In genomic region chr14:48193893-48194292, GRCh38 we compare ENCODE assay signal across 19 cellular contexts.
DNase-seq lines count a peak whose midpoint lies in the region; ATAC-seq and TF ChIP-seq lines count a peak whose summit lies in the region.
"Had no signal": no experiment of that assay in that cellular context is flagged by ENCODE, and none has a peak within 500 bp of the region (broad histone marks: within the 10 kb centered on the region; RNA-seq: fewer than 3 reads in every experiment).

No MANE protein-coding gene starts in this region.

- no peak for TF ChIP-seq POLR2A in testis (IDR thresholded peaks at IDR 0.05)

- H3K27ac ChIP-seq in testis, result no peak overlapping the region
- H3K27ac ChIP-seq: GM23248, HL-60 had no signal

- DNase-seq in AG20443 (ENCODE audit: low spot score) (peak; percentile 1), DMS53 treated with DMSO at 0.1 percent for 48 hours (lab: John Stamatoyannopoulos, UW; ENCODE audit: unreplicated experiment) (peak; percentile 61), NCI-H2029 (lab: John Stamatoyannopoulos, UW) (peak; percentile 24), testis (peak; percentile 76), KG1 (lab: John Stamatoyannopoulos, UW) (no peak)
- DNase-seq: BE2C; C1 segment of cervical spinal cord; CD4-positive, CD25-positive, alpha-beta regulatory T cell; CD8-positive, alpha-beta memory T cell; COR-L47; DMS153; GDM1; GM23248; HCEC 1CT; IMR-90; KBM-7 had no signal

- ATAC-seq in GM21528 (IDR thresholded peaks at IDR 0.05; ENCODE audit: low FRiP score, unreplicated experiment) (no peak), GM18861 (IDR thresholded peaks at IDR 0.05; ENCODE audit: unreplicated experiment) (no peak)

- H3K4me1 ChIP-seq in testis, result no peaks in the 10 kb centered on the region
- H3K4me1 ChIP-seq: BE2C had no signal

- H3K27me3 ChIP-seq in testis, result no peaks in the 10 kb centered on the region
- H3K27me3 ChIP-seq: BE2C had no signal

- H3K9me3 ChIP-seq in testis, result no peaks in the 10 kb centered on the region
- H3K9me3 ChIP-seq: BE2C had no signal

- no peaks in the 10 kb centered on the region for H3K36me3 ChIP-seq in testis (ENCODE audit: low read depth, missing control alignments)
- H3K36me3 ChIP-seq: BE2C had no signal

- no peak for TF ChIP-seq CTCF in testis (IDR thresholded peaks at IDR 0.05)

- intact Hi-C loops in testis (cut with DNase I; ENCODE audit: low total_unique reads), result no loop called here

- peak overlapping the region in 1 of 2 donors; percentile 29 for H3K4me3 ChIP-seq in testis
- H3K4me3 ChIP-seq: GM23248 had no signal

- WGBS in testis, 2 donors, result 56 to 73% methylated on average over 13 of the region's 13 CpGs
